13 cellular contexts compared by ENCODE assay signal in genomic region chr17:9329251-9329921, GRCh38.
"Had no signal": no experiment of that assay in that cellular context is flagged by ENCODE, and none has a peak within 500 bp of the region (broad histone marks: within the 10 kb centered on the region; RNA-seq: fewer than 3 reads in every experiment).

No MANE protein-coding gene starts in this region.

- H3K27me3 ChIP-seq: adrenal gland, left lung, neutrophil, suprapubic skin, upper lobe of left lung had no signal

- H3K27ac ChIP-seq: adrenal gland, left lung, neutrophil, suprapubic skin, upper lobe of left lung had no signal

- H3K36me3 ChIP-seq: adrenal gland, left lung, neutrophil, suprapubic skin, upper lobe of left lung had no signal

- DNase-seq: activated CD4-positive, alpha-beta T cell treated with anti-CD3 and anti-CD28 coated beads for 48 hours; activated naive CD4-positive, alpha-beta T cell; adrenal gland; cerebellar nuclear complex; left lung; posterior cingulate gyrus; stimulated activated naive CD8-positive, alpha-beta T cell treated with anti-CD3 and anti-CD28 coated beads, Interleukin-15, Interleukin-2, amounts not matched to agents 100 U/mL and 50 U/mL, for 24 hours; T-helper 17 cell; upper lobe of left lung had no signal

- H3K9me3 ChIP-seq: adrenal gland, neutrophil, suprapubic skin, upper lobe of left lung had no signal

- H3K4me1 ChIP-seq: adrenal gland, left lung, suprapubic skin, upper lobe of left lung had no signal

- H3K4me3 ChIP-seq: adrenal gland, left lung, suprapubic skin, upper lobe of left lung had no signal

- ATAC-seq: esophagus mucosa; left lung; sciatic nerve; stimulated activated naive CD8-positive, alpha-beta T cell treated with anti-CD3 and anti-CD28 coated beads, Interleukin-15, Interleukin-2, amounts not matched to agents 100 U/mL and 50 U/mL, for 24 hours; T-helper 17 cell had no signal
